ENCODE assay signal across 8 cellular contexts in genomic region chr4:41359836-41360213, GRCh38.
DNase-seq lines count a peak whose midpoint lies in the region; ATAC-seq, FAIRE-seq and TF ChIP-seq lines count a peak whose summit lies in the region.

No MANE protein-coding gene starts in this region.

- TF ChIP-seq CTCF in Calu3 (IDR thresholded peaks at IDR 0.05; ENCODE audit: unreplicated experiment) (no peak), foreskin fibroblast (IDR thresholded peaks at IDR 0.05; ENCODE audit: low read depth, low read length) (no peak), progenitor cell of endocrine pancreas (IDR thresholded peaks at IDR 0.05; ENCODE audit: unreplicated experiment) (no peak)

- 11 to 40% (median 29%) methylated on average over 11 of the region's 11 CpGs for WGBS in small intestine, 3 donors

- H3K27ac Mint-ChIP-seq in Calu3 (ENCODE audit: unreplicated experiment): peak overlapping the region; percentile 65
- H3K27ac Mint-ChIP-seq in progenitor cell of endocrine pancreas: peak overlapping the region; percentile 29

- FAIRE-seq in small intestine (lab: Jason Lieb, UNC): no peak

- CTCF ChIA-PET in Calu3 (lab: Charles Lee): interaction anchor here (0.7 kb wide), 1 partner anchor 41 kb away, joined by 4 read pairs; no protein-coding TSS in a partner anchor

- H3K4me1 Mint-ChIP-seq in Calu3 (ENCODE audit: low read depth, unreplicated experiment) (peaks cover 17% of the 10 kb centered on the region), progenitor cell of endocrine pancreas (ENCODE audit: low read depth) (peaks cover 13% of the 10 kb centered on the region)

- H3K9me3 Mint-ChIP-seq in Calu3 (ENCODE audit: low read depth, unreplicated experiment): no peaks in the 10 kb centered on the region
- no peaks in the 10 kb centered on the region for H3K9me3 Mint-ChIP-seq in progenitor cell of endocrine pancreas (ENCODE audit: low read depth)

- H3K36me3 Mint-ChIP-seq in Calu3 (ENCODE audit: insufficient read depth, unreplicated experiment) (peaks cover 42% of the 10 kb centered on the region), progenitor cell of endocrine pancreas (ENCODE audit: insufficient read depth) (no peaks in the 10 kb centered on the region)

- H3K27me3 ChIP-seq in SJSA1 (replicated peaks) (no peaks in the 10 kb centered on the region), small intestine (ENCODE audit: control insufficient read depth in 2 of 2, insufficient read depth in 2 of 2, low read length in 2 of 2) (peaks cover 2 to 5% of the 10 kb centered on the region in 2 donors)

- BruUV-seq in Calu3 (replicated peaks; lab: Mats Ljungman, UMichigan): no TSS peak

- H3K4me3 Mint-ChIP-seq in Calu3 (ENCODE audit: low read depth, unreplicated experiment) (peak overlapping the region; percentile 91), progenitor cell of endocrine pancreas (ENCODE audit: low read depth) (peak overlapping the region; percentile 67)

- H3K4me3 ChIP-seq in SJSA1 (peak overlapping the region; percentile 69), foreskin fibroblast (ENCODE audit: low read depth in 1 of 2, low read length in 2 of 2) (peak overlapping the region; percentile 68 to 73), small intestine (ENCODE audit: low read depth in 1 of 2, low read length in 2 of 2) (peak overlapping the region in 1 of 2 donors; percentile 48)

- no peaks in the 10 kb centered on the region for H3K36me3 ChIP-seq in SJSA1
- H3K36me3 ChIP-seq in small intestine (ENCODE audit: control insufficient read depth in 2 of 2, insufficient read depth in 2 of 2, low read length in 2 of 2): no peaks in the 10 kb centered on the region

- ATAC-seq in HG03521 (IDR thresholded peaks at IDR 0.05; ENCODE audit: unreplicated experiment): no peak
- no peak for ATAC-seq in HG03571 (IDR thresholded peaks at IDR 0.05; ENCODE audit: unreplicated experiment)

- H3K9me3 ChIP-seq in SJSA1 (replicated peaks): no peaks in the 10 kb centered on the region
- H3K9me3 ChIP-seq in small intestine (ENCODE audit: control insufficient read depth, low read depth): no peaks in the 10 kb centered on the region

- DNase-seq in Calu3 (no peak), SJSA1 (ENCODE audit: low read depth in 1 of 2, low spot score in 2 of 2) (no peak), foreskin fibroblast (no peak), progenitor cell of endocrine pancreas (ENCODE audit: low spot score, unreplicated experiment) (no peak), small intestine (no peak), posterior cingulate gyrus (no peak)

- H3K27me3 Mint-ChIP-seq in Calu3 (ENCODE audit: unreplicated experiment) (no peaks in the 10 kb centered on the region), progenitor cell of endocrine pancreas (peaks cover 43% of the 10 kb centered on the region)

- intact Hi-C loops in Calu3 (cut with micrococcal nuclease; ENCODE audit: unreplicated experiment) (loop anchor here (2.0 to 5.0 kb wide), 4 partner anchors 72 to 287 kb away; no protein-coding TSS in a partner anchor), posterior cingulate gyrus (cut with DNase I) (loop anchor here (2.0 to 10.0 kb wide), 4 partner anchors 72 to 253 kb away; no protein-coding TSS in a partner anchor)

- H3K4me1 ChIP-seq in SJSA1 (replicated peaks): peaks cover 43% of the 10 kb centered on the region
- H3K4me1 ChIP-seq in small intestine (ENCODE audit: control insufficient read depth in 2 of 2, insufficient read depth in 1 of 2, low read depth in 1 of 2, low read length in 1 of 2): peaks cover 0 to 2% of the 10 kb centered on the region in 2 donors

- H3K27ac ChIP-seq in SJSA1 (peak overlapping the region; percentile 21; the same call in 1 of the 2 replicates), small intestine (ENCODE audit: low read depth in 1 of 2, low read length in 1 of 2) (no peak overlapping the region)
